Comparison of ENCODE assay signal across 20 cellular contexts in genomic region chr5:169770109-169770508, GRCh38.
DNase-seq lines count a peak whose midpoint lies in the region; ATAC-seq, FAIRE-seq and TF ChIP-seq lines count a peak whose summit lies in the region.
"Had no signal": no experiment of that assay in that cellular context is flagged by ENCODE, and none has a peak within 500 bp of the region (broad histone marks: within the 10 kb centered on the region; RNA-seq: fewer than 3 reads in every experiment).

No MANE protein-coding gene starts in this region.

- H4K20me1 ChIP-seq in Karpas-422 (ENCODE audit: insufficient read depth, low read depth, low read length) (no peaks in the 10 kb centered on the region), GM12878 (ENCODE audit: control insufficient read depth, insufficient read depth) (no peaks in the 10 kb centered on the region), smooth muscle cell (ENCODE audit: low read depth) (no peaks in the 10 kb centered on the region)

- peaks cover 20 to 24% of the 10 kb centered on the region in 2 donors for H3K4me1 Mint-ChIP-seq in natural killer cell
- H3K4me1 Mint-ChIP-seq in natural killer cell treated with Interleukin-12 subunit alpha and Interleukin-12 subunit beta and Interleukin-15 and Interleukin-18, amount 100 ng/mL, for 72 hours (ENCODE audit: low read depth in 2 of 2), result peaks cover 15 to 25% of the 10 kb centered on the region in 2 donors

- no peak for TF ChIP-seq CTCF in natural killer cell (IDR thresholded peaks at IDR 0.05)
- TF ChIP-seq CTCF in GM12878 (IDR thresholded peaks at IDR 0.05 in 2 of 3, conservative IDR thresholded peaks at IDR 0.05 in 1 of 3; ENCODE audit: control insufficient read depth in 2 of 3, extremely low read depth in 1 of 3, insufficient read depth in 1 of 3, low read depth in 3 of 3, low read length in 3 of 3), result no peak
- TF ChIP-seq CTCF in smooth muscle cell (IDR thresholded peaks at IDR 0.05; ENCODE audit: borderline replicate concordance, insufficient read depth, poor library complexity, severe bottlenecking), result no peak

- H3K79me2 ChIP-seq in Karpas-422 (ENCODE audit: low read length) (peaks cover 61% of the 10 kb centered on the region), GM12878 (ENCODE audit: control insufficient read depth, insufficient read depth, low read length) (no peaks in the 10 kb centered on the region; the same call in 1 of the 2 replicates), smooth muscle cell (ENCODE audit: low read depth) (no peaks in the 10 kb centered on the region)

- no peaks in the 10 kb centered on the region for H3F3A ChIP-seq in smooth muscle cell (ENCODE audit: low read depth)

- H3K36me3 ChIP-seq in Karpas-422 (ENCODE audit: insufficient read depth, low read length), result peaks cover 21% of the 10 kb centered on the region
- peaks cover 9 to 38% of the 10 kb centered on the region in 2 experiments for H3K36me3 ChIP-seq in GM12878 (ENCODE audit: control insufficient read depth in 2 of 2, insufficient read depth in 2 of 2, low read length in 1 of 2)
- H3K36me3 ChIP-seq in smooth muscle cell (ENCODE audit: low read depth), result no peaks in the 10 kb centered on the region

- no peaks in the 10 kb centered on the region for H3K9me2 ChIP-seq in Karpas-422 (replicated peaks; ENCODE audit: insufficient read depth, low read length)

- SMC1A ChIA-PET in GM12878 (lab: Charles Lee; ENCODE audit: uncharacterized antibody, unreplicated experiment), result interaction anchor here (0.6 to 12.8 kb wide), 15 partner anchors 9 to 183 kb away, joined by 3 to 202 read pairs (median 4); no protein-coding TSS in a partner anchor

- POLR2A ChIA-PET in GM12878 (lab: Charles Lee), result interaction anchor here (0.6 to 1.1 kb wide), 9 partner anchors 8 to 91 kb away, joined by 3 to 7 read pairs (median 4); no protein-coding TSS in a partner anchor

- H3K9me3 ChIP-seq in Karpas-422 (ENCODE audit: low read length) (no peaks in the 10 kb centered on the region), GM12878 (replicated peaks; ENCODE audit: control insufficient read depth, insufficient read depth, low read length) (peaks cover 2% of the 10 kb centered on the region; the same call in 2 of the 3 replicates), smooth muscle cell (replicated peaks; ENCODE audit: low read depth) (no peaks in the 10 kb centered on the region)

- H3K36me3 Mint-ChIP-seq in natural killer cell, result peaks cover 7% of the 10 kb centered on the region
- peaks cover 25% of the 10 kb centered on the region for H3K36me3 Mint-ChIP-seq in natural killer cell treated with Interleukin-12 subunit alpha and Interleukin-12 subunit beta and Interleukin-15 and Interleukin-18, amount 100 ng/mL, for 72 hours

- no peak overlapping the region for H3K4me3 Mint-ChIP-seq in natural killer cell
- H3K4me3 Mint-ChIP-seq in natural killer cell treated with Interleukin-12 subunit alpha and Interleukin-12 subunit beta and Interleukin-15 and Interleukin-18, amount 100 ng/mL, for 72 hours, result no peak overlapping the region
- H3K4me3 Mint-ChIP-seq: CD4-positive, alpha-beta T cell; GM23338 had no signal

- H3K9ac ChIP-seq in Karpas-422 (ENCODE audit: low read length), result no peak overlapping the region
- no peak overlapping the region for H3K9ac ChIP-seq in GM12878 (ENCODE audit: control insufficient read depth, insufficient read depth, low read length)
- no peak overlapping the region for H3K9ac ChIP-seq in smooth muscle cell (ENCODE audit: low read depth)

- WGBS in GM12878 (ENCODE audit: insufficient coverage, insufficient replicate concordance, low lambda C conversion rate, missing lambda C conversion rate), result 11% methylated on average over 1 of the region's 1 CpG
- 90% methylated on average over 1 of the region's 1 CpG for WGBS in smooth muscle cell (ENCODE audit: low lambda C conversion rate)

- no peak for TF ChIP-seq RAD21 in GM12878 (IDR thresholded peaks at IDR 0.05; ENCODE audit: insufficient read depth, low read depth, low read length)

- CTCF ChIA-PET in GM12878 (lab: Yijun Ruan, JAX), result interaction anchor here (0.7 to 2.2 kb wide), 4 partner anchors 9 to 129 kb away, joined by 3 to 10 read pairs (median 6); no protein-coding TSS in a partner anchor

- ATAC-seq in natural killer cell (no peak), GM12878 (peak; percentile 7; the same call in 2 of the 3 replicates), left cardiac atrium (no peak)
- ATAC-seq in natural killer cell treated with Interleukin-12 subunit alpha and Interleukin-12 subunit beta and Interleukin-15 and Interleukin-18, amount 100 ng/mL, for 72 hours, result no peak
- ATAC-seq: GM23338, K562 had no signal

- H3K27me3 ChIP-seq in Karpas-422 (ENCODE audit: low read length) (no peaks in the 10 kb centered on the region), GM12878 (replicated peaks in 1 of 2; ENCODE audit: control insufficient read depth in 2 of 2, insufficient read depth in 2 of 2, low read length in 1 of 2) (no peaks in the 10 kb centered on the region), smooth muscle cell (ENCODE audit: low read depth) (peaks cover 9% of the 10 kb centered on the region)

- intact Hi-C loops in natural killer cell (cut with micrococcal nuclease) (no loop called here), GM12878 (cut with micrococcal nuclease; ENCODE audit: unreplicated experiment) (no loop called here), left cardiac atrium (cut with DNase I) (no loop called here)

- RAD21 ChIA-PET in GM12878 (lab: Charles Lee; ENCODE audit: unreplicated experiment), result interaction anchor here (0.7 to 5.6 kb wide), 5 partner anchors 9 to 68 kb away, joined by 3 to 47 read pairs (median 4); no protein-coding TSS in a partner anchor

- in situ Hi-C loops in GM12878 (cut with MboI), result no loop called here

- H3K27ac Mint-ChIP-seq in natural killer cell, result peak overlapping the region; percentile 18 to 40
- no peak overlapping the region for H3K27ac Mint-ChIP-seq in natural killer cell treated with Interleukin-12 subunit alpha and Interleukin-12 subunit beta and Interleukin-15 and Interleukin-18, amount 100 ng/mL, for 72 hours
- H3K27ac Mint-ChIP-seq: CD4-positive, alpha-beta T cell; GM23338 had no signal

- DNase-seq in natural killer cell (no peak), Karpas-422 (no peak), GM12878 (ENCODE audit: low read depth, low spot score) (no peak), renal cortical epithelial cell (ENCODE audit: low read depth) (peak; percentile 52), DMS53 treated with DMSO at 0.1 percent for 48 hours (lab: John Stamatoyannopoulos, UW; ENCODE audit: unreplicated experiment) (no peak), smooth muscle cell (lab: John Stamatoyannopoulos, UW; ENCODE audit: unreplicated experiment) (no peak), left cardiac atrium (no peak)
- DNase-seq in natural killer cell treated with Interleukin-12 subunit alpha and Interleukin-12 subunit beta and Interleukin-15 and Interleukin-18, amount 100 ng/mL, for 72 hours (ENCODE audit: low spot score), result no peak
- DNase-seq: Calu3; CD4-positive, alpha-beta T cell; HCEC 1CT had no signal

- BruUV-seq in GM12878 (replicated peaks; lab: Mats Ljungman, UMichigan), result no TSS peak

- H3K27ac ChIP-seq in Karpas-422 (ENCODE audit: low read length), result peak overlapping the region; percentile 94
- H3K27ac ChIP-seq in GM12878 (ENCODE audit: control insufficient read depth, insufficient read depth), result no peak overlapping the region
- no peak overlapping the region for H3K27ac ChIP-seq in smooth muscle cell (ENCODE audit: low read depth)
- H3K27ac ChIP-seq: C4-2B, HL-60 had no signal

- no peak for TF ChIP-seq POLR2A in GM12878 (IDR thresholded peaks at IDR 0.05; ENCODE audit: low read depth, low read length)

- TF ChIP-seq EP300 in GM12878 (IDR thresholded peaks at IDR 0.05; ENCODE audit: borderline replicate concordance in 1 of 2, control insufficient read depth in 1 of 2, low read depth in 2 of 2, low read length in 2 of 2), result no peak

- H3K27me3 Mint-ChIP-seq in natural killer cell (ENCODE audit: low read depth in 2 of 2), result no peaks in the 10 kb centered on the region
- H3K27me3 Mint-ChIP-seq in natural killer cell treated with Interleukin-12 subunit alpha and Interleukin-12 subunit beta and Interleukin-15 and Interleukin-18, amount 100 ng/mL, for 72 hours, result no peaks in the 10 kb centered on the region
- H3K27me3 Mint-ChIP-seq: CD4-positive, alpha-beta T cell had no signal

- H3K4me2 ChIP-seq in Karpas-422 (ENCODE audit: low read depth, low read length, poor library complexity, severe bottlenecking) (no peak overlapping the region), GM12878 (ENCODE audit: control insufficient read depth, insufficient read depth) (no peak overlapping the region), smooth muscle cell (no peak overlapping the region)
- H3K4me2 ChIP-seq: GM23338 had no signal

- H2AFZ ChIP-seq in Karpas-422 (ENCODE audit: low read length), result no peak overlapping the region
- no peak overlapping the region for H2AFZ ChIP-seq in GM12878 (ENCODE audit: control insufficient read depth, low read depth, low read length)
- H2AFZ ChIP-seq in smooth muscle cell (ENCODE audit: low read depth), result no peak overlapping the region
- H2AFZ ChIP-seq: GM23338 had no signal

- H3K4me1 ChIP-seq in Karpas-422 (ENCODE audit: low read length), result peaks cover 51% of the 10 kb centered on the region
- H3K4me1 ChIP-seq in GM12878 (ENCODE audit: control insufficient read depth, insufficient read depth, low read length), result peaks cover 5% of the 10 kb centered on the region; the same call in 1 of the 2 replicates
- H3K4me1 ChIP-seq in smooth muscle cell (ENCODE audit: low read depth), result no peaks in the 10 kb centered on the region

- H3K4me3 ChIP-seq in Karpas-422 (ENCODE audit: low read length), result no peak overlapping the region
- H3K4me3 ChIP-seq in GM12878, result no peak overlapping the region
- no peak overlapping the region for H3K4me3 ChIP-seq in smooth muscle cell
- H3K4me3 ChIP-seq: GM23338, K562 had no signal

- FAIRE-seq in GM12878 (lab: Jason Lieb, UNC), result no peak
- FAIRE-seq: A204.1, G401.6, GM12892, GM18507, H54, K562 had no signal

- no peaks in the 10 kb centered on the region for H3K9me3 Mint-ChIP-seq in natural killer cell
- no peaks in the 10 kb centered on the region for H3K9me3 Mint-ChIP-seq in natural killer cell treated with Interleukin-12 subunit alpha and Interleukin-12 subunit beta and Interleukin-15 and Interleukin-18, amount 100 ng/mL, for 72 hours
- H3K9me3 Mint-ChIP-seq: CD4-positive, alpha-beta T cell; GM23338 had no signal

TF ChIP-seq in GM12878, 131 proteins besides CTCF, POLR2A, EP300 and RAD21 (continues in another document):
- TF ChIP-seq HDAC2 (IDR thresholded peaks at IDR 0.05) (no peak), IRF5 (IDR thresholded peaks at IDR 0.05; ENCODE audit: borderline replicate concordance) (no peak), CREM (IDR thresholded peaks at IDR 0.05; ENCODE audit: low read depth) (no peak)

Comparison
In these comparisons a context has a peak if more than half of its experiments do, and no peak if none do; other contexts are left out.
1. H3K27ac Mint-ChIP-seq: peak in natural killer cell (2 of 2); none in natural killer cell treated with Interleukin-12 subunit alpha and Interleukin-12 subunit beta and Interleukin-15 and Interleukin-18, amount 100 ng/mL, for 72 hours (0 of 2).